28 cellular contexts compared by ENCODE assay signal in genomic region chr20:44950368-44950767, GRCh38.
"Had no signal": no experiment of that assay in that cellular context is flagged by ENCODE, and none has a peak within 500 bp of the region (broad histone marks: within the 10 kb centered on the region; RNA-seq: fewer than 3 reads in every experiment).

No MANE protein-coding gene starts in this region.

- H3K27me3 Mint-ChIP-seq: brain; effector memory CD8-positive, alpha-beta T cell; naive B cell had no signal

- H3K27ac Mint-ChIP-seq: activated CD8-positive, alpha-beta T cell treated with anti-CD3 and anti-CD28 coated beads, Interleukin-2, amount 10 ng/mL, durations not matched to agents 7 days and 5 days; activated naive CD4-positive, alpha-beta T cell treated with anti-CD3 and anti-CD28 coated beads for 36 hours; neural progenitor cell had no signal

- H3K4me3 Mint-ChIP-seq: activated CD8-positive, alpha-beta T cell treated with anti-CD3 and anti-CD28 coated beads, Interleukin-2, amount 10 ng/mL, durations not matched to agents 7 days and 5 days; activated naive CD4-positive, alpha-beta T cell treated with anti-CD3 and anti-CD28 coated beads for 36 hours; brain; effector memory CD8-positive, alpha-beta T cell; naive B cell; neural progenitor cell had no signal

- H3K4me1 Mint-ChIP-seq: brain, neural progenitor cell had no signal

- ATAC-seq: activated CD8-positive, alpha-beta T cell treated with anti-CD3 and anti-CD28 coated beads, Interleukin-2, amount 10 ng/mL, durations not matched to agents 7 days and 5 days; effector memory CD8-positive, alpha-beta T cell; esophagus mucosa; left lobe of liver; lower lobe of right lung; sciatic nerve; upper lobe of right lung had no signal

- H3K36me3 ChIP-seq: neural progenitor cell had no signal

- H3K4me3 ChIP-seq: colonic mucosa, dorsolateral prefrontal cortex, lower lobe of right lung, neural progenitor cell, upper lobe of right lung had no signal

- H3K27me3 ChIP-seq: colonic mucosa, dorsolateral prefrontal cortex, neural progenitor cell, upper lobe of right lung had no signal

- DNase-seq: activated CD4-positive, alpha-beta T cell treated with anti-CD3 and anti-CD28 coated beads, Interleukin-2, amount 50 U/mL, for 1 hour; activated CD4-positive, CD25-positive, alpha-beta regulatory T cell treated with anti-CD3 and anti-CD28 coated beads, Interleukin-2, amount 50 U/mL, for 72 hours; activated CD8-positive, alpha-beta memory T cell treated with anti-CD3 and anti-CD28 coated beads, Interleukin-2, amount 50 U/mL, for 4 hours; activated CD8-positive, alpha-beta T cell treated with anti-CD3 and anti-CD28 coated beads, Interleukin-2, amount 10 ng/mL, durations not matched to agents 7 days and 5 days; activated effector memory CD4-positive, alpha-beta T cell treated with Interleukin-2 at 50 U/mL for 16 hours; activated naive CD4-positive, alpha-beta T cell treated with anti-CD3 and anti-CD28 coated beads for 36 hours; activated T-cell treated with anti-CD3 and anti-CD28 coated beads, Interleukin-2, amount 50 U/mL, for 48 hours; aorta; central memory CD4-positive, alpha-beta T cell; colonic mucosa; dorsolateral prefrontal cortex; effector memory CD8-positive, alpha-beta T cell; foreskin melanocyte; kidney; lower lobe of right lung; naive B cell; posterior cingulate gyrus; small intestine; stimulated activated CD4-positive, alpha-beta T cell treated with anti-CD3 and anti-CD28 coated beads, Interleukin-2, amount 100 ng/mL, for 24 hours; stimulated activated naive CD4-positive, alpha-beta T cell; SW 1271; upper lobe of right lung; WERI-Rb-1 had no signal

- H3K27ac ChIP-seq: colonic mucosa, dorsolateral prefrontal cortex, lower lobe of right lung, neural progenitor cell, upper lobe of right lung, WERI-Rb-1 had no signal

- H3K9me3 Mint-ChIP-seq: activated naive CD4-positive, alpha-beta T cell treated with anti-CD3 and anti-CD28 coated beads for 36 hours; brain; effector memory CD8-positive, alpha-beta T cell; naive B cell; neural progenitor cell had no signal
